8 cellular contexts compared by ENCODE assay signal in genomic region chr4:3880595-3881120, GRCh38.
DNase-seq lines count a peak whose midpoint lies in the region; ATAC-seq and TF ChIP-seq lines count a peak whose summit lies in the region.

No MANE protein-coding gene starts in this region.

- no peaks in the 10 kb centered on the region for H3K36me3 ChIP-seq in PC-9 (ENCODE audit: low read depth)
- H3K36me3 ChIP-seq in tibial nerve = no peaks in the 10 kb centered on the region

- CTCF ChIA-PET in PC-9 (lab: Charles Lee) = interaction anchor here (0.7 kb wide), 3 partner anchors 85 to 571 kb away, joined by 3 to 12 read pairs (median 4); no protein-coding TSS in a partner anchor

- intact Hi-C loops in PC-9 (cut with micrococcal nuclease; ENCODE audit: unreplicated experiment) = loop anchor here (5.0 kb wide), 1 partner anchor 348 kb away; the partner anchor contains the start of gene LRPAP1

- H4K20me1 ChIP-seq in PC-9 (ENCODE audit: insufficient read depth) = no peaks in the 10 kb centered on the region

- H3K27ac ChIP-seq in PC-9 (no peak overlapping the region), tibial nerve (no peak overlapping the region)

- TF ChIP-seq CTCF in PC-9 (conservative IDR thresholded peaks at IDR 0.05) (peak; percentile 79), omental fat pad (IDR thresholded peaks at IDR 0.05) (no peak), tibial nerve (IDR thresholded peaks at IDR 0.05) (peak; percentile 38 to 69 (median 51))

- no peak for TF ChIP-seq POLR2A in tibial nerve (IDR thresholded peaks at IDR 0.05)

- H3K4me3 ChIP-seq in PC-9 (no peak overlapping the region), tibial nerve (no peak overlapping the region)

- WGBS in tibial nerve, 2 donors = 6 to 12% methylated on average over 14 to 18 of the region's 20 CpGs

- H3F3A ChIP-seq in PC-9 (ENCODE audit: insufficient read depth, low read depth) = no peaks in the 10 kb centered on the region

- no peak overlapping the region for H3K4me2 ChIP-seq in PC-9

- no peak for TF ChIP-seq EP300 in tibial nerve (IDR thresholded peaks at IDR 0.05)

- H3K9me3 ChIP-seq in PC-9 (ENCODE audit: insufficient read depth, low read depth) (no peaks in the 10 kb centered on the region), tibial nerve (peaks cover 0 to 23% (median 1%) of the 10 kb centered on the region in 4 donors)

- no peaks in the 10 kb centered on the region for H3K79me2 ChIP-seq in PC-9 (ENCODE audit: low read depth)

- no peak overlapping the region for H2AFZ ChIP-seq in PC-9

- DNase-seq in DMS114 treated with DMSO at 0.1 percent for 48 hours (lab: John Stamatoyannopoulos, UW; ENCODE audit: unreplicated experiment) (peak; percentile 20), HS-5 (ENCODE audit: low read depth) (peak; percentile 14), PC-9 (peak in 1 of 2 experiments; percentile 73), fibroblast of the conjunctiva (ENCODE audit: low read depth) (peak; percentile 16), omental fat pad (ENCODE audit: low spot score) (peak; percentile 37), tibial nerve (ENCODE audit: low spot score in 2 of 2) (peak in 1 of 2 donors; percentile 24)
- DNase-seq in activated T-helper 1 cell treated with anti-CD3 and anti-CD28 coated beads, Interleukin-2, amount 50 U/mL, for 16 hours (ENCODE audit: low read depth in 1 of 2, low spot score in 1 of 2) = peak; percentile 40 to 50

- ATAC-seq in omental fat pad (ENCODE audit: low FRiP score) = peak; percentile 75
- ATAC-seq in HG03457 (IDR thresholded peaks at IDR 0.05; ENCODE audit: unreplicated experiment) = no peak

- POLR2A ChIA-PET in PC-9 (lab: Charles Lee; ENCODE audit: unreplicated experiment) = no interaction called here

- no peaks in the 10 kb centered on the region for H3K9me2 ChIP-seq in PC-9 (ENCODE audit: insufficient read depth)

- H3K27me3 ChIP-seq in PC-9 (ENCODE audit: insufficient read depth, low read depth) (peaks cover 43% of the 10 kb centered on the region), tibial nerve (peaks cover 0 to 51% of the 10 kb centered on the region in 2 donors)

- BruUV-seq in PC-9 (replicated peaks; lab: Mats Ljungman, UMichigan) = no TSS peak

- H3K4me1 ChIP-seq in PC-9 (replicated peaks; ENCODE audit: insufficient read depth) (no peaks in the 10 kb centered on the region), tibial nerve (peaks cover 0 to 16% (median 2%) of the 10 kb centered on the region in 4 donors)

Comparison
In these comparisons a context has a peak if more than half of its experiments do, and no peak if none do; other contexts are left out.
1. CTCF ChIP-seq: peak in PC-9 (single experiment) and tibial nerve (5 of 5); none in omental fat pad (0 of 3).